In genomic region chr18:23307567-23308295, GRCh38 we compare ENCODE assay signal across 8 cellular contexts.
DNase-seq lines count a peak whose midpoint lies in the region; ATAC-seq and TF ChIP-seq lines count a peak whose summit lies in the region.

No MANE protein-coding gene starts in this region.

- H3K27ac ChIP-seq in CD8-positive, alpha-beta T cell (ENCODE audit: low read depth, low read length): no peak overlapping the region
- H3K27ac ChIP-seq in RWPE1: 0 out of 2 replicates have a peak overlapping the region, but pooled peaks have one; percentile 8
- H3K27ac ChIP-seq in ovary: no peak overlapping the region
- peak overlapping the region in 2 of 4 donors; percentile 6 to 12 for H3K27ac ChIP-seq in esophagus squamous epithelium

- TF ChIP-seq EP300 in ovary (IDR thresholded peaks at IDR 0.05): no peak

- H3K27me3 ChIP-seq in CD8-positive, alpha-beta T cell (ENCODE audit: insufficient read depth, low read length): no peaks in the 10 kb centered on the region
- H3K27me3 ChIP-seq in ovary (no peaks in the 10 kb centered on the region), esophagus squamous epithelium (no peaks in the 10 kb centered on the region)

- intact Hi-C loops in CD8-positive, alpha-beta T cell (cut with DNase I, micrococcal nuclease): loop anchor here (5.0 kb wide), 1 partner anchor 75 kb away; no protein-coding TSS in a partner anchor
- intact Hi-C loops in ovary (cut with DNase I): no loop called here
- intact Hi-C loops in esophagus squamous epithelium (cut with DNase I): no loop called here

- no peaks in the 10 kb centered on the region for H3K27me3 Mint-ChIP-seq in CD8-positive, alpha-beta T cell (ENCODE audit: low read depth)

- no peaks in the 10 kb centered on the region for H3K9me3 Mint-ChIP-seq in CD8-positive, alpha-beta T cell

- peaks cover 23% of the 10 kb centered on the region for H3K4me1 Mint-ChIP-seq in CD8-positive, alpha-beta T cell (ENCODE audit: low read depth)

- CTCF ChIA-PET in CD8-positive, alpha-beta T cell (lab: Charles Lee): no interaction called here
- CTCF ChIA-PET in RWPE1 (lab: Yijun Ruan, JAX): interaction anchor here (0.5 kb wide), 1 partner anchor 14 kb away, joined by 3 read pairs; no protein-coding TSS in a partner anchor

- peak overlapping the region; percentile 7 for H3K4me3 Mint-ChIP-seq in CD8-positive, alpha-beta T cell

- peak in 2 of 7 experiments; percentile 8 to 25 for DNase-seq in CD8-positive, alpha-beta T cell
- DNase-seq in RWPE1 (ENCODE audit: low spot score) (no peak), foreskin fibroblast (peak; percentile 34 to 38), ovary (no peak), SW480 (ENCODE audit: low spot score) (no peak), cerebellar cortex (ENCODE audit: low spot score) (no peak), esophagus squamous epithelium (lab: John Stamatoyannopoulos, UW) (no peak)

- WGBS in ovary, 3 donors: 80 to 85% (median 84%) methylated on average over 14 of the region's 14 CpGs
- WGBS in esophagus squamous epithelium, 2 donors: 60 to 74% methylated on average over 10 to 13 of the region's 14 CpGs

- TF ChIP-seq POLR2A in ovary (IDR thresholded peaks at IDR 0.05) (no peak), esophagus squamous epithelium (IDR thresholded peaks at IDR 0.05) (no peak)

- ATAC-seq in CD8-positive, alpha-beta T cell: no peak
- peak; percentile 48 for ATAC-seq in GM21528 (IDR thresholded peaks at IDR 0.05; ENCODE audit: low FRiP score, unreplicated experiment)

- H3K27ac Mint-ChIP-seq in CD8-positive, alpha-beta T cell: peak overlapping the region; percentile 41

- H3K4me1 ChIP-seq in CD8-positive, alpha-beta T cell (ENCODE audit: insufficient read depth, low read length): peaks cover 14% of the 10 kb centered on the region
- H3K4me1 ChIP-seq in ovary (ENCODE audit: insufficient read depth) (peaks cover 3% of the 10 kb centered on the region), esophagus squamous epithelium (peaks cover 9 to 28% (median 19%) of the 10 kb centered on the region in 3 donors)

- no peak overlapping the region for H3K4me3 ChIP-seq in CD8-positive, alpha-beta T cell (ENCODE audit: low read depth, low read length)
- H3K4me3 ChIP-seq in foreskin fibroblast (ENCODE audit: low read depth in 1 of 2, low read length in 2 of 2) (no peak overlapping the region), ovary (no peak overlapping the region), esophagus squamous epithelium (no peak overlapping the region)

- H3K9me3 ChIP-seq in CD8-positive, alpha-beta T cell (ENCODE audit: low read length): no peaks in the 10 kb centered on the region
- H3K9me3 ChIP-seq in ovary (no peaks in the 10 kb centered on the region), esophagus squamous epithelium (no peaks in the 10 kb centered on the region)

- H3K36me3 Mint-ChIP-seq in CD8-positive, alpha-beta T cell: no peaks in the 10 kb centered on the region

- H3K36me3 ChIP-seq in CD8-positive, alpha-beta T cell (ENCODE audit: insufficient read depth, low read length): no peaks in the 10 kb centered on the region
- H3K36me3 ChIP-seq in ovary (no peaks in the 10 kb centered on the region), esophagus squamous epithelium (no peaks in the 10 kb centered on the region)

- no peak for TF ChIP-seq CTCF in CD8-positive, alpha-beta T cell (IDR thresholded peaks at IDR 0.05)
- TF ChIP-seq CTCF in RWPE1 (conservative IDR thresholded peaks at IDR 0.05; ENCODE audit: low read depth) (no peak), foreskin fibroblast (IDR thresholded peaks at IDR 0.05; ENCODE audit: low read depth, low read length) (no peak), ovary (IDR thresholded peaks at IDR 0.05) (no peak), esophagus squamous epithelium (IDR thresholded peaks at IDR 0.05) (no peak)

- POLR2A ChIA-PET in CD8-positive, alpha-beta T cell (lab: Charles Lee): no interaction called here
- POLR2A ChIA-PET in RWPE1 (lab: Yijun Ruan, JAX; ENCODE audit: low non-redundant PET): no interaction called here

Comparison
In these comparisons a context has a peak if more than half of its experiments do, and no peak if none do; other contexts are left out.
1. DNase-seq: peak in foreskin fibroblast (2 of 2); none in RWPE1 (single experiment), ovary (0 of 5), SW480 (single experiment), cerebellar cortex (single experiment) and esophagus squamous epithelium (single experiment).
2. intact Hi-C loops: an anchor here in CD8-positive, alpha-beta T cell (5.0 kb wide); none called in ovary and esophagus squamous epithelium.